In the genomic region with DNA sequence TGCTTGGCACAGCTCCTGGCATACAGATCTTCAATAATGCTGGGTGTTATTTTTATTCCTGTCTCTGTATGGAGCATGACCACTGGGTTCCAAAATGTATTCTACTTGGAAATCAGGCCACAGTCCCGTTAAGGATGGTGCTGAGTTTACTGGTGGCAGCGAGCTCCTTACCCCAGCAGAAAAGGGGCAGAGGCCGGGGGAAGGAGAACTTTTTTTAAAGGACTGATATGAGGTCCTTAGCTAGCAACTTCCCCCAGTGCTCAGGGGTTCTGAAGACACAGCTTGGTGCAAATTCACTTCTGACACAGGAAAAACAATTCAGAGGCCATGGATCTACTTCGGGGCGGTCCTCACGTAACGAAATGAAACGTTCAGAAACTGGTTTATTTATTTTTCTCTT, we compare ENCODE assay signal across 8 cellular contexts. TPM values are rescaled to one million over a fixed set of nuclear protein-coding genes. Genes with fewer than 3 reads are reported as not detected.
DNase-seq lines count a peak whose midpoint lies in the region; ATAC-seq and TF ChIP-seq lines count a peak whose summit lies in the region.

No MANE protein-coding gene starts in this region.

- no peak for ATAC-seq in T-helper 17 cell
- ATAC-seq in HG02938 (IDR thresholded peaks at IDR 0.05; ENCODE audit: unreplicated experiment): no peak

- peaks cover 24% of the 10 kb centered on the region for H3K36me3 Mint-ChIP-seq in activated CD4-positive, alpha-beta T cell treated with anti-CD3 and anti-CD28 coated beads, Interleukin-2, amount 10 ng/mL, durations not matched to agents 24 days and 14 days (ENCODE audit: low read depth)
- H3K36me3 Mint-ChIP-seq in T-helper 17 cell (ENCODE audit: low read depth): peaks cover 5% of the 10 kb centered on the region

- H3K4me1 Mint-ChIP-seq in activated CD4-positive, alpha-beta T cell treated with anti-CD3 and anti-CD28 coated beads, Interleukin-2, amount 10 ng/mL, durations not matched to agents 24 days and 14 days: peaks cover 29% of the 10 kb centered on the region
- H3K4me1 Mint-ChIP-seq in T-helper 17 cell: peaks cover 22% of the 10 kb centered on the region

- peak overlapping the region; percentile 94 for H3K4me3 Mint-ChIP-seq in activated CD4-positive, alpha-beta T cell treated with anti-CD3 and anti-CD28 coated beads, Interleukin-2, amount 10 ng/mL, durations not matched to agents 24 days and 14 days
- peak overlapping the region; percentile 91 for H3K4me3 Mint-ChIP-seq in T-helper 17 cell

- H3K27me3 Mint-ChIP-seq in activated CD4-positive, alpha-beta T cell treated with anti-CD3 and anti-CD28 coated beads, Interleukin-2, amount 10 ng/mL, durations not matched to agents 24 days and 14 days: no peaks in the 10 kb centered on the region
- no peaks in the 10 kb centered on the region for H3K27me3 Mint-ChIP-seq in T-helper 17 cell

- TF ChIP-seq CTCF in fibroblast of villous mesenchyme (IDR thresholded peaks at IDR 0.05; ENCODE audit: insufficient read depth, low read depth, low read length) (no peak), retinal pigment epithelial cell (conservative IDR thresholded peaks at IDR 0.05; ENCODE audit: low read depth, low read length) (no peak)

- intact Hi-C loops in activated CD4-positive, alpha-beta T cell treated with anti-CD3 and anti-CD28 coated beads, Interleukin-2, amount 10 ng/mL, durations not matched to agents 24 days and 14 days (cut with micrococcal nuclease): loop anchor here (2.0 kb wide), 1 partner anchor 15 kb away; no protein-coding TSS in a partner anchor

- peak overlapping the region; percentile 83 for H3K4me3 ChIP-seq in fibroblast of villous mesenchyme (ENCODE audit: low read depth, low read length)
- H3K4me3 ChIP-seq in retinal pigment epithelial cell (ENCODE audit: low read length): peak overlapping the region; percentile 74

- peak overlapping the region; percentile 96 for H3K27ac Mint-ChIP-seq in activated CD4-positive, alpha-beta T cell treated with anti-CD3 and anti-CD28 coated beads, Interleukin-2, amount 10 ng/mL, durations not matched to agents 24 days and 14 days
- peak overlapping the region; percentile 92 for H3K27ac Mint-ChIP-seq in T-helper 17 cell

- no peaks in the 10 kb centered on the region for H3K9me3 Mint-ChIP-seq in activated CD4-positive, alpha-beta T cell treated with anti-CD3 and anti-CD28 coated beads, Interleukin-2, amount 10 ng/mL, durations not matched to agents 24 days and 14 days

- DNase-seq in activated CD4-positive, alpha-beta T cell treated with anti-CD3 and anti-CD28 coated beads, Interleukin-2, amount 10 ng/mL, durations not matched to agents 24 days and 14 days: no peak
- DNase-seq in activated CD4-positive, alpha-beta T cell treated with anti-CD3 and anti-CD28 coated beads for 48 hours: no peak
- DNase-seq in T-helper 17 cell (no peak), fibroblast of villous mesenchyme (ENCODE audit: low read depth) (no peak), retinal pigment epithelial cell (ENCODE audit: low read depth) (no peak), T-helper 9 cell (no peak)
- DNase-seq in activated CD8-positive, alpha-beta memory T cell treated with anti-CD3 and anti-CD28 coated beads, Interleukin-2, amount 50 U/mL, for 48 hours: no peak

- no peaks in the 10 kb centered on the region for H3K9me3 ChIP-seq in T-helper 17 cell (ENCODE audit: control insufficient read depth, low read length, poor library complexity, severe bottlenecking)

RNA-seq across cellular contexts. Expression of a gene that starts 0.9 kb away (rescaled TPM):
- 14.2 and 15.1 TPM in 2 replicates for total RNA-seq in activated CD4-positive, alpha-beta T cell treated with anti-CD3 and anti-CD28 coated beads, Interleukin-2, amount 10 ng/mL, durations not matched to agents 24 days and 14 days
- total RNA-seq in T-helper 17 cell: 10 to 100 TPM in 1 of 2 donors, 1 to 10 TPM in 1; 8.7 to 10.1 TPM
- total RNA-seq in fibroblast of villous mesenchyme: 17.7 and 18.7 TPM in 2 replicates

RNA-seq across cellular contexts. Expression of a gene that starts 29.8 kb away (rescaled TPM):
- not detected in 2 replicates for total RNA-seq in activated CD4-positive, alpha-beta T cell treated with anti-CD3 and anti-CD28 coated beads, Interleukin-2, amount 10 ng/mL, durations not matched to agents 24 days and 14 days
- total RNA-seq in T-helper 17 cell (not detected), fibroblast of villous mesenchyme (not detected in 2 replicates)
